In the genomic region with DNA sequence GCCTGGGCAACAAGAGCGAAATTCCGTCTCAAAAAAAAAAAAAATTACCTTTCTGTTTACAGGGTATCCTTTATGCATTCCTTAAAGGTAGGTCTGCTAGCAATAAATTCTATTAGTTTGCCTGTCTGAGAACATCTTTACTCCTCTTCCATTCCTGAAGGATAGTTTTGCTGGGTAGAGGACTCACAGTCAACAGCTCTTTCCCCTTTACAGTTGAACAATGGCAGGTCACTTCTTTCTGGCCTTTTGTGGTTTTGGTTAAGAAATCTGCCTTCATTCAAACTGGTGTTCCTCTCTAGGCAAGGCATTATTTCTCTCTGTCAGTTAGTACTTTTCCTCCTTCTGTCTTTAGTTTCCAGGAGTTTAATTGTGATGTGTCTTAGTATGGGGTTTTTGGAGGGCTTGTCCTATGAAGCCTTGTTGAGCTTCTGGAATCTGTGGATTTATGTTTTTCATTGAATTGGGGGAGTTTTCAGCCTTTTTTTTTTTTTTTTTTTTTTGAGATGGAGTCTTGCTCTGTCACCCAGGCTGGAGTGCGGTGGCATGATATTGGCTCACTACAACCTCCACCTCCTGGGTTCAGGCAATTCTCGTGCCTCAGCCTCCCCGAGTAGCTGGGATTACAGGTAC, we compare ENCODE assay signal across 15 cellular contexts.
"Had no signal": no experiment of that assay in that cellular context is flagged by ENCODE, and none has a peak within 500 bp of the region (broad histone marks: within the 10 kb centered on the region; RNA-seq: fewer than 3 reads in every experiment).

No MANE protein-coding gene starts in this region.

- H3K9me3 ChIP-seq: pancreas, thyroid gland, uterus had no signal

- DNase-seq: activated naive CD4-positive, alpha-beta T cell treated with anti-CD3 and anti-CD28 coated beads for 36 hours; amniotic stem cell; caudate nucleus; effector CD4-positive, alpha-beta T cell; foreskin melanocyte; mesenchymal stem cell; naive thymus-derived CD8-positive, alpha-beta T cell; pancreas; stimulated activated naive B cell treated with anti-CD40 and anti-IgM and Interleukin-4, amounts not matched to agents 10 μg/mL and 1 μg/mL and 100 μg/mL, for 72 hours; T-helper 9 cell; thyroid gland; uterus had no signal

- H3K27ac ChIP-seq: coronary artery, pancreas, thyroid gland, uterus had no signal

- H3K27me3 ChIP-seq: pancreas, thyroid gland, uterus had no signal

- H3K4me1 ChIP-seq: uterus had no signal

- H3K36me3 ChIP-seq: pancreas, thyroid gland, uterus had no signal

- H3K4me3 ChIP-seq: coronary artery, pancreas, thyroid gland, uterus had no signal

- ATAC-seq: activated CD4-positive, CD25-positive, alpha-beta regulatory T cell treated with anti-CD3 and anti-CD28 coated beads, Interleukin-2, amount 50 U/mL, for 24 hours; activated T-helper 17 cell treated with anti-CD3 and anti-CD28 coated beads, Interleukin-2, amount 50 U/mL, for 72 hours; naive thymus-derived CD8-positive, alpha-beta T cell; pancreas; stimulated activated naive B cell treated with anti-CD40 and anti-IgM and Interleukin-4, amounts not matched to agents 10 μg/mL and 1 μg/mL and 100 μg/mL, for 72 hours had no signal

- FAIRE-seq: pancreas had no signal
